Comparison of ENCODE assay signal across 10 cellular contexts in genomic region chr20:53678990-53679596, GRCh38.
DNase-seq lines count a peak whose midpoint lies in the region; ATAC-seq, FAIRE-seq and TF ChIP-seq lines count a peak whose summit lies in the region.
"Had no signal": no experiment of that assay in that cellular context is flagged by ENCODE, and none has a peak within 500 bp of the region (broad histone marks: within the 10 kb centered on the region; RNA-seq: fewer than 3 reads in every experiment).

No MANE protein-coding gene starts in this region.

- H3K4me3 ChIP-seq in H1 (ENCODE audit: extremely low read depth in 1 of 4, insufficient read depth in 2 of 4, low read depth in 3 of 4, low read length in 4 of 4): no peak overlapping the region
- H3K4me3 ChIP-seq: ovary had no signal

- H2AK5ac ChIP-seq in H1 (ENCODE audit: low read depth, low read length): no peak overlapping the region

- H2BK120ac ChIP-seq in H1 (replicated peaks; ENCODE audit: low read depth, low read length): peak overlapping the region; percentile 33

- no peaks in the 10 kb centered on the region for H3K79me2 ChIP-seq in H1 (ENCODE audit: control insufficient read depth in 1 of 2, insufficient read depth in 2 of 2, low read length in 2 of 2)

- no peaks in the 10 kb centered on the region for H3K36me3 ChIP-seq in H1 (ENCODE audit: control insufficient read depth in 2 of 4, insufficient read depth in 4 of 4, low read length in 3 of 4)
- H3K36me3 ChIP-seq: ovary had no signal

- H3K27ac ChIP-seq in H1 (ENCODE audit: low read depth, low read length): no peak overlapping the region
- H3K27ac ChIP-seq: ovary had no signal

- H4K91ac ChIP-seq in H1 (replicated peaks; ENCODE audit: insufficient read length, low read length): no peak overlapping the region

- no TSS peak for BruUV-seq in Calu3 (replicated peaks; lab: Mats Ljungman, UMichigan)

- no peaks in the 10 kb centered on the region for H4K20me1 ChIP-seq in H1 (replicated peaks in 1 of 2; ENCODE audit: control insufficient read depth in 1 of 2, insufficient read depth in 2 of 2, low read length in 2 of 2)

- TF ChIP-seq CTCF in Calu3 (IDR thresholded peaks at IDR 0.05; ENCODE audit: unreplicated experiment) (no peak), H1 (IDR thresholded peaks at IDR 0.05; ENCODE audit: control extremely low read depth in 1 of 3, insufficient read depth in 1 of 3, low read depth in 1 of 3, low read length in 3 of 3) (no peak), nephron (IDR thresholded peaks at IDR 0.05; ENCODE audit: unreplicated experiment in 3 of 3) (no peak), D721Med (IDR thresholded peaks at IDR 0.05; ENCODE audit: insufficient read depth, missing control alignments) (no peak)

- H2BK20ac ChIP-seq in H1 (ENCODE audit: low read length): no peak overlapping the region

- POLR2A ChIA-PET in H1 (lab: Charles Lee; ENCODE audit: partially characterized antibody): interaction anchor here (1.7 kb wide), 1 partner anchor 16 kb away, joined by 3 read pairs; no protein-coding TSS in a partner anchor

- H3K36me3 Mint-ChIP-seq in Calu3 (ENCODE audit: insufficient read depth, unreplicated experiment) (peaks cover 4% of the 10 kb centered on the region), nephron (ENCODE audit: low read depth) (no peaks in the 10 kb centered on the region)

- no peak for TF ChIP-seq EP300 in H1 (IDR thresholded peaks at IDR 0.05; ENCODE audit: borderline replicate concordance in 1 of 2, low read depth in 2 of 2, low read length in 2 of 2)

- no peak for ATAC-seq in HG02970 (IDR thresholded peaks at IDR 0.05; ENCODE audit: low FRiP score, unreplicated experiment)
- no peak for ATAC-seq in GM21423 (IDR thresholded peaks at IDR 0.05; ENCODE audit: unreplicated experiment)

- CTCF ChIA-PET in Calu3 (lab: Charles Lee): interaction anchor here (0.7 to 1.5 kb wide), 3 partner anchors 17 to 261 kb away, joined by 3 to 5 read pairs (median 3); no protein-coding TSS in a partner anchor
- CTCF ChIA-PET in H1 (lab: Charles Lee; ENCODE audit: partially characterized antibody): interaction anchor here (1.0 to 1.2 kb wide), 2 partner anchors 12 to 102 kb away, joined by 3 to 4 read pairs; no protein-coding TSS in a partner anchor

- H3K4me2 ChIP-seq in H1 (ENCODE audit: insufficient read depth in 1 of 2, low read depth in 2 of 2, low read length in 2 of 2): 0 out of 4 replicates have a peak overlapping the region, but pooled peaks of 1 of the 2 experiments have one; percentile 24

- no peak overlapping the region for H4K8ac ChIP-seq in H1 (ENCODE audit: extremely low read depth, insufficient read depth, low read length)

- H4K5ac ChIP-seq in H1 (ENCODE audit: insufficient read length, low read depth, low read length): no peak overlapping the region

- 72% methylated on average over 3 of the region's 3 CpGs; no CpG with 5 or more reads in 1 of the 2 experiments for WGBS in H1 (ENCODE audit: extremely low coverage in 1 of 2, insufficient coverage in 1 of 2, insufficient read length in 1 of 2, insufficient replicate concordance in 2 of 2, low coverage in 1 of 2, low lambda C conversion rate in 2 of 2, missing lambda C conversion rate in 1 of 2), 2 experiments

- no peak overlapping the region for H3K4ac ChIP-seq in H1 (replicated peaks; ENCODE audit: insufficient read length, low read depth, low read length)

- no peak overlapping the region for H3K23ac ChIP-seq in H1 (ENCODE audit: insufficient read length)

- H3K27me3 Mint-ChIP-seq in Calu3 (ENCODE audit: unreplicated experiment): no peaks in the 10 kb centered on the region
- H3K27me3 Mint-ChIP-seq in nephron (ENCODE audit: low read depth): peaks cover 3% of the 10 kb centered on the region

- TF ChIP-seq POLR2A in H1 (IDR thresholded peaks at IDR 0.05; ENCODE audit: control extremely low read depth in 1 of 2, low read depth in 2 of 2, low read length in 2 of 2): no peak

- TF ChIP-seq RAD21 in H1 (IDR thresholded peaks at IDR 0.05 in 1 of 2, conservative IDR thresholded peaks at IDR 0.05 in 1 of 2; ENCODE audit: low read depth in 2 of 2, low read length in 2 of 2): no peak

- no peaks in the 10 kb centered on the region for H3K27me3 ChIP-seq in H1 (replicated peaks in 1 of 4; ENCODE audit: control insufficient read depth in 3 of 4, extremely low read depth in 1 of 4, insufficient read depth in 3 of 4, low read length in 3 of 4)
- H3K27me3 ChIP-seq: ovary had no signal

- peak overlapping the region; percentile 70 for H3K27ac Mint-ChIP-seq in Calu3 (ENCODE audit: unreplicated experiment)
- peak overlapping the region; percentile 61 to 86 (median 84) for H3K27ac Mint-ChIP-seq in nephron

- H3K23me2 ChIP-seq in H1 (ENCODE audit: low read depth, low read length): no peaks in the 10 kb centered on the region

- H3K9me3 Mint-ChIP-seq in Calu3 (ENCODE audit: low read depth, unreplicated experiment) (no peaks in the 10 kb centered on the region), nephron (no peaks in the 10 kb centered on the region)

- no peak for FAIRE-seq in H1 (lab: Jason Lieb, UNC)
- FAIRE-seq in D721Med (lab: Jason Lieb, UNC): no peak

- peaks cover 0 to 8% (median 5%) of the 10 kb centered on the region in 4 experiments; a peak in 6 of 7 replicates for H3K4me1 ChIP-seq in H1 (replicated peaks in 1 of 4; ENCODE audit: control insufficient read depth in 3 of 4, insufficient read depth in 4 of 4, low read length in 3 of 4)

- H2BK5ac ChIP-seq in H1 (ENCODE audit: low read depth, low read length): no peak overlapping the region

- no peak overlapping the region for H3K14ac ChIP-seq in H1 (ENCODE audit: insufficient read length)

- no peak overlapping the region for H3K9ac ChIP-seq in H1 (replicated peaks in 1 of 4; ENCODE audit: extremely low read depth in 1 of 4, low read depth in 3 of 4, low read length in 3 of 4)

- no peaks in the 10 kb centered on the region for H3K9me3 ChIP-seq in H1 (ENCODE audit: insufficient read depth in 2 of 2, low read depth in 1 of 2, low read length in 1 of 2)
- H3K9me3 ChIP-seq: ovary had no signal

- H2BK12ac ChIP-seq in H1 (ENCODE audit: low read depth, low read length): no peak overlapping the region

- intact Hi-C loops in Calu3 (cut with micrococcal nuclease; ENCODE audit: unreplicated experiment): loop anchor here (2.0 to 5.0 kb wide), 3 partner anchors 18 to 82 kb away; no protein-coding TSS in a partner anchor

- H3K4me3 Mint-ChIP-seq in Calu3 (ENCODE audit: low read depth, unreplicated experiment) (no peak overlapping the region), nephron (no peak overlapping the region)

- no peak overlapping the region for H2AFZ ChIP-seq in H1 (ENCODE audit: low read length)

- H3K18ac ChIP-seq in H1 (ENCODE audit: extremely low read depth, low read length): no peak overlapping the region

- no peak overlapping the region for H2BK15ac ChIP-seq in H1 (ENCODE audit: low read length)

- H3K79me1 ChIP-seq in H1 (ENCODE audit: low read depth, low read length): no peaks in the 10 kb centered on the region

- no peak overlapping the region for H3K56ac ChIP-seq in H1 (replicated peaks; ENCODE audit: insufficient read length, low read depth, low read length)

- no peak for DNase-seq in Calu3
- DNase-seq in LHCN-M2 (ENCODE audit: low read depth): peak; percentile 70
- DNase-seq in H1 (ENCODE audit: low read depth in 1 of 2, low spot score in 2 of 2): no peak
- DNase-seq in NCI-H526 treated with DMSO at 0.1 percent for 48 hours (lab: John Stamatoyannopoulos, UW): no peak
- no peak for DNase-seq in D721Med (ENCODE audit: insufficient read length, low spot score)
- DNase-seq: effector CD4-positive, alpha-beta T cell; ovary had no signal

- H3K4me1 Mint-ChIP-seq in Calu3 (ENCODE audit: low read depth, unreplicated experiment) (peaks cover 41% of the 10 kb centered on the region), nephron (peaks cover 35% of the 10 kb centered on the region)

TF ChIP-seq in H1, 55 proteins besides CTCF, POLR2A, EP300 and RAD21:
- no peak for TF ChIP-seq CEBPB (IDR thresholded peaks at IDR 0.05; ENCODE audit: low read depth, low read length)
- TF ChIP-seq TEAD4 (IDR thresholded peaks at IDR 0.05; ENCODE audit: low read depth, low read length): no peak
- no peak for TF ChIP-seq SP2 (IDR thresholded peaks at IDR 0.05; ENCODE audit: low read length)
- no peak for TF ChIP-seq FOSL1 (IDR thresholded peaks at IDR 0.05; ENCODE audit: insufficient read depth, low read depth, low read length)
